ENCODE assay signal across 9 cellular contexts in genomic region chr16:2149630-2150417, GRCh38. TPM values are rescaled to one million over a fixed set of nuclear protein-coding genes. Genes with fewer than 3 reads are reported as not detected.
DNase-seq lines count a peak whose midpoint lies in the region; ATAC-seq, FAIRE-seq and TF ChIP-seq lines count a peak whose summit lies in the region.
"Had no signal": no experiment of that assay in that cellular context is flagged by ENCODE, and none has a peak within 500 bp of the region (broad histone marks: within the 10 kb centered on the region; RNA-seq: fewer than 3 reads in every experiment).

No MANE protein-coding gene starts in this region.

- H3K4me3 ChIP-seq in SU-DHL-6 (ENCODE audit: insufficient read depth, low read length, poor library complexity, severe bottlenecking) = no peak overlapping the region
- H3K4me3 ChIP-seq in iPS-11a (ENCODE audit: low read depth, low read length) = peak overlapping the region; percentile 35

- H3K4me2 ChIP-seq in SU-DHL-6 (ENCODE audit: low read depth, low read length, poor library complexity, severe bottlenecking) = peak overlapping the region; percentile 49

- no peak for ATAC-seq in foreskin keratinocyte

- peaks cover 9% of the 10 kb centered on the region; the same call in 1 of the 2 replicates for H4K20me1 ChIP-seq in SU-DHL-6 (ENCODE audit: low read depth, low read length)

- no peaks in the 10 kb centered on the region for H3K9me3 ChIP-seq in SU-DHL-6 (ENCODE audit: insufficient read depth, low read length)

- DNase-seq in stimulated activated CD4-positive, alpha-beta T cell treated with anti-CD3 and anti-CD28 coated beads, Interleukin-12 subunit alpha, Interleukin-12 subunit beta, amount 100 ng/mL, for 4 hours = peak; percentile 28
- no peak for DNase-seq in stimulated activated CD4-positive, alpha-beta T cell treated with anti-CD3 and anti-CD28 coated beads, Interleukin-1b, Interleukin-23, amount 100 ng/mL, for 48 hours
- DNase-seq in NCI-H1048 (lab: John Stamatoyannopoulos, UW) (no peak), frontal cortex (ENCODE audit: low spot score in 2 of 2) (no peak), foreskin keratinocyte (no peak), DMS79 (lab: John Stamatoyannopoulos, UW) (no peak)

- H3K36me3 ChIP-seq in SU-DHL-6 (ENCODE audit: low read length) = peaks cover 23% of the 10 kb centered on the region

- no peak overlapping the region for H2AFZ ChIP-seq in SU-DHL-6 (ENCODE audit: low read depth, low read length, severe bottlenecking)

- H3K27ac ChIP-seq in SU-DHL-6 (ENCODE audit: low read depth, low read length) (no peak overlapping the region), foreskin keratinocyte (no peak overlapping the region)

- H3K27me3 ChIP-seq in SU-DHL-6 (ENCODE audit: low read length) (no peaks in the 10 kb centered on the region), foreskin keratinocyte (no peaks in the 10 kb centered on the region)

- no peak for FAIRE-seq in frontal cortex (lab: Jason Lieb, UNC)
- FAIRE-seq: endometrium had no signal

- H3K79me2 ChIP-seq in SU-DHL-6 (ENCODE audit: insufficient read depth, low read length) = peaks cover 18% of the 10 kb centered on the region

- peak overlapping the region; percentile 31; the same call in 1 of the 2 replicates for H3K9ac ChIP-seq in SU-DHL-6 (ENCODE audit: low read length)

- H3K4me1 ChIP-seq in foreskin keratinocyte = peaks cover 5% of the 10 kb centered on the region

- TF ChIP-seq CTCF in SU-DHL-6 (IDR thresholded peaks at IDR 0.05; ENCODE audit: insufficient read depth, low read length, poor library complexity, severe bottlenecking) (no peak), foreskin keratinocyte (conservative IDR thresholded peaks at IDR 0.05) (no peak)

- peaks cover 62% of the 10 kb centered on the region for H3F3A ChIP-seq in SU-DHL-6 (ENCODE audit: insufficient read depth)

- no peaks in the 10 kb centered on the region for H3K9me2 ChIP-seq in SU-DHL-6 (replicated peaks; ENCODE audit: insufficient read depth, low read length)

RNA-seq across cellular contexts. Expression of gene RAB26, which starts 1.4 kb away (rescaled TPM):
- total RNA-seq in frontal cortex = 4.1 TPM
- total RNA-seq in foreskin keratinocyte = 0.42 and 0.44 TPM in 2 replicates
- 0.49 and 0.72 TPM in 2 replicates for polyA plus RNA-seq in foreskin keratinocyte

RNA-seq across cellular contexts. Expression of gene TRAF7, which starts 5.8 kb away (rescaled TPM):
- total RNA-seq in frontal cortex = 25.7 TPM
- 86.0 and 89.7 TPM in 2 replicates for total RNA-seq in foreskin keratinocyte
- polyA plus RNA-seq in foreskin keratinocyte = 62.1 and 69.0 TPM in 2 replicates

RNA-seq across cellular contexts. Expression of gene PKD1, which starts 14.1 kb away (rescaled TPM):
- total RNA-seq in frontal cortex (58.3 TPM), foreskin keratinocyte (36.7 and 46.5 TPM in 2 replicates)
- polyA plus RNA-seq in foreskin keratinocyte = 16.8 and 19.7 TPM in 2 replicates

RNA-seq across cellular contexts. Expression of gene CASKIN1, which starts 46.6 kb away (rescaled TPM):
- total RNA-seq in frontal cortex = 15.9 TPM
- 0.03 and 0.04 TPM in 2 replicates for total RNA-seq in foreskin keratinocyte
- 0.06 and 0.08 TPM in 2 replicates for polyA plus RNA-seq in foreskin keratinocyte

RNA-seq across cellular contexts. Expression of gene MLST8, which starts 55.4 kb away (rescaled TPM):
- 6.9 TPM for total RNA-seq in frontal cortex
- total RNA-seq in foreskin keratinocyte = 21.8 and 29.2 TPM in 2 replicates
- 61.0 and 64.1 TPM in 2 replicates for polyA plus RNA-seq in foreskin keratinocyte
